In the genomic region with DNA sequence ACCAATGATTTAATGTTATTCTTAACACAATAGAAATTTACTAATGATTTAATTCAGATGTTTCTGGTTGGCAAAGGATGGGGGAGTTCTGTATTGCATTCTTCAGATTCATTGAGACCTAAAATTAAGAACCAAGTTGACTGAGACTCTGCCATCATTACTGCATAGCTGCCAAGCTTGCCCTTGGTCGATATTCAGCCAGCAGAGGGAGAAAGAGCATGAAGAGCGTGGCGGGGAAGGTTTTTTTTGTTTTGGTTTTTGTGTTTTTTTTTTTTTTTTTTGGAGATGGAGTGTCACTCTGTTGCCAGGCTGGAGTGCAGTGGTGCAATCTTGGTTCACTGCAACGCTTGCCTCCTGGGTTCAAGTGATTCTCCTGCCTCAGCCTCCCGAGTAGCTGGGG, we compare ENCODE assay signal across 28 cellular contexts.
A peak's percentile ranks its signal among the peaks of the same experiment; 100 is the strongest.
DNase-seq lines count a peak whose midpoint lies in the region; ATAC-seq and TF ChIP-seq lines count a peak whose summit lies in the region.
"Had no signal": no experiment of that assay in that cellular context is flagged by ENCODE, and none has a peak within 500 bp of the region (broad histone marks: within the 10 kb centered on the region; RNA-seq: fewer than 3 reads in every experiment).

No MANE protein-coding gene starts in this region.

- intact Hi-C loops in Panc1 (cut with micrococcal nuclease; ENCODE audit: unreplicated experiment) = no loop called here

- no peaks in the 10 kb centered on the region for H3K9me3 ChIP-seq in SK-N-SH
- H3K9me3 ChIP-seq in Panc1 (ENCODE audit: control insufficient read depth, insufficient read depth, low read depth, low read length) = no peaks in the 10 kb centered on the region
- H3K9me3 ChIP-seq: gastroesophageal sphincter, left lung, neutrophil, right lobe of liver, testis, uterus had no signal

- no peak for TF ChIP-seq EP300 in SK-N-SH (IDR thresholded peaks at IDR 0.05; ENCODE audit: borderline replicate concordance in 1 of 2, low read depth in 1 of 2, low read length in 1 of 2)

- no peaks in the 10 kb centered on the region for H4K20me1 ChIP-seq in SK-N-SH (ENCODE audit: insufficient read depth)

- H3K27ac ChIP-seq in SK-N-SH (ENCODE audit: low read depth in 2 of 2, low read length in 1 of 2) = no peak overlapping the region
- H3K27ac ChIP-seq in Panc1 (ENCODE audit: low read length) = no peak overlapping the region
- H3K27ac ChIP-seq: gastroesophageal sphincter, HL-60, left lung, neutrophil, right lobe of liver, testis, uterus had no signal

- TF ChIP-seq RAD21 in SK-N-SH (IDR thresholded peaks at IDR 0.05; ENCODE audit: low read length) = peak; percentile 38

- H3K9me2 ChIP-seq in SK-N-SH = no peaks in the 10 kb centered on the region

- no peak overlapping the region for H3K9ac ChIP-seq in SK-N-SH

- H3K4me1 ChIP-seq in SK-N-SH (ENCODE audit: control insufficient read depth in 1 of 2, insufficient read depth in 2 of 2, low read depth in 1 of 2, low read length in 1 of 2) (no peaks in the 10 kb centered on the region), Panc1 (ENCODE audit: control insufficient read depth, insufficient read depth, low read length) (no peaks in the 10 kb centered on the region)
- H3K4me1 ChIP-seq: gastroesophageal sphincter, left lung, right lobe of liver, testis, uterus had no signal

- no TSS peak for BruUV-seq in Panc1 (replicated peaks; lab: Mats Ljungman, UMichigan)

- no peak overlapping the region for H2AFZ ChIP-seq in SK-N-SH (ENCODE audit: low read depth)

- H3K27me3 ChIP-seq in SK-N-SH (ENCODE audit: insufficient read depth) (no peaks in the 10 kb centered on the region), Panc1 (ENCODE audit: control insufficient read depth, insufficient read depth, low read length) (peaks cover 2% of the 10 kb centered on the region; the same call in 1 of the 2 replicates)
- H3K27me3 ChIP-seq: gastroesophageal sphincter, left lung, neutrophil, right lobe of liver, testis, uterus had no signal

- H3K79me2 ChIP-seq in SK-N-SH (ENCODE audit: insufficient read depth) = no peaks in the 10 kb centered on the region

- POLR2A ChIA-PET in SK-N-SH (lab: Yijun Ruan, JAX) = no interaction called here
- POLR2A ChIA-PET in Panc1 (lab: Charles Lee) = no interaction called here

- H3K36me3 ChIP-seq in SK-N-SH (replicated peaks in 1 of 2; ENCODE audit: control insufficient read depth in 1 of 2, insufficient read depth in 2 of 2, low read length in 1 of 2) = no peaks in the 10 kb centered on the region
- H3K36me3 ChIP-seq in Panc1 (ENCODE audit: control insufficient read depth, insufficient read depth, low read length) = no peaks in the 10 kb centered on the region
- H3K36me3 ChIP-seq: gastroesophageal sphincter, left lung, neutrophil, right lobe of liver, uterus had no signal

- CTCF ChIA-PET in SK-N-SH (lab: Yijun Ruan, JAX) = interaction anchor here (1.0 kb wide), 1 partner anchor 17 kb away, joined by 3 read pairs; no protein-coding TSS in a partner anchor
- CTCF ChIA-PET in Panc1 (lab: Charles Lee) = interaction anchor here (0.7 kb wide), 1 partner anchor 868 kb away, joined by 3 read pairs; no protein-coding TSS in a partner anchor

- no peak overlapping the region for H3K4me2 ChIP-seq in SK-N-SH

- in situ Hi-C loops in Panc1 (cut with HindIII; ENCODE audit: low pct_unique_long_range_greater_than_20kb, low sequenced_read_pairs) = no loop called here

- H3K4me3 ChIP-seq in SK-N-SH (ENCODE audit: low read depth in 2 of 2, low read length in 1 of 2) (no peak overlapping the region), Panc1 (ENCODE audit: low read depth in 2 of 2, low read length in 2 of 2) (no peak overlapping the region), epithelial cell of proximal tubule (ENCODE audit: low read depth, low read length) (no peak overlapping the region)
- H3K4me3 ChIP-seq: gastroesophageal sphincter, left lung, right lobe of liver, testis, uterus had no signal

- 8% methylated on average over 5 of the region's 5 CpGs for WGBS in SK-N-SH (ENCODE audit: low lambda C conversion rate)

- no peak for DNase-seq in SK-N-SH
- DNase-seq in Panc1 (ENCODE audit: low read depth, low spot score) = no peak
- no peak for DNase-seq in epithelial cell of proximal tubule (ENCODE audit: low read depth)
- DNase-seq in stimulated activated CD4-positive, alpha-beta T cell treated with anti-CD3 and anti-CD28 coated beads, Interleukin-4, amount 100 ng/mL, for 4 hours = no peak
- DNase-seq: activated CD4-positive, alpha-beta T cell treated with anti-CD3 and anti-CD28 coated beads for 36 hours; activated effector memory CD4-positive, alpha-beta T cell treated with Interleukin-2 at 50 U/mL for 16 hours; AML-193; aorta; CD4-positive, alpha-beta memory T cell; dermis blood vessel endothelial cell; hippocampal formation; Kasumi-1; left lung; mesenchymal stem cell; NCI-H1048; NCI-H1694; NCI-H524 treated with DMSO at 0.1 percent for 48 hours; right lobe of liver; stimulated activated naive CD4-positive, alpha-beta T cell treated with Interleukin-2 at 50 U/mL for 16 hours; testis; uterus had no signal

- no peaks in the 10 kb centered on the region for H3F3A ChIP-seq in SK-N-SH (replicated peaks; ENCODE audit: insufficient read depth)

- TF ChIP-seq CTCF in SK-N-SH (IDR thresholded peaks at IDR 0.05) = no peak
- peak; percentile 28; the same call in 1 of the 2 replicates for TF ChIP-seq CTCF in Panc1 (IDR thresholded peaks at IDR 0.05)
- TF ChIP-seq CTCF in epithelial cell of proximal tubule (conservative IDR thresholded peaks at IDR 0.05; ENCODE audit: low read depth, low read length) = peak; percentile 21

- ATAC-seq in SK-N-SH treated with all-trans-retinoic acid at 6 μM for 48 hours (no peak), Panc1 (no peak), HG03175 (IDR thresholded peaks at IDR 0.05; ENCODE audit: unreplicated experiment) (no peak), HG03045 (IDR thresholded peaks at IDR 0.05; ENCODE audit: unreplicated experiment) (no peak), HG03571 (IDR thresholded peaks at IDR 0.05; ENCODE audit: unreplicated experiment) (no peak)
- ATAC-seq: activated CD4-positive, alpha-beta T cell treated with anti-CD3 and anti-CD28 coated beads for 36 hours; gastroesophageal sphincter; left lung; right lobe of liver had no signal

TF ChIP-seq in SK-N-SH, 30 proteins besides CTCF, POLR2A, EP300 and RAD21:
- TF ChIP-seq JUND (IDR thresholded peaks at IDR 0.05) (no peak), USF2 (IDR thresholded peaks at IDR 0.05; ENCODE audit: borderline replicate concordance, low read depth, low read length) (no peak), TEAD4 (IDR thresholded peaks at IDR 0.05; ENCODE audit: borderline replicate concordance, insufficient read depth) (no peak), EZH2phosphoT487 (IDR thresholded peaks at IDR 0.05; ENCODE audit: borderline replicate concordance, low read depth) (no peak), SMC3 (IDR thresholded peaks at IDR 0.05; ENCODE audit: low read depth, low read length) (peak; percentile 11; the same call in 1 of the 2 replicates), USF1 (IDR thresholded peaks at IDR 0.05; ENCODE audit: borderline replicate concordance, low read depth) (no peak)
- TF ChIP-seq, protein P1, sequence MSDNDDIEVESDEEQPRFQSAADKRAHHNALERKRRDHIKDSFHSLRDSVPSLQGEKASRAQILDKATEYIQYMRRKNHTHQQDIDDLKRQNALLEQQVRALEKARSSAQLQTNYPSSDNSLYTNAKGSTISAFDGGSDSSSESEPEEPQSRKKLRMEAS (IDR thresholded peaks at IDR 0.05; ENCODE audit: low read depth) = no peak

TF ChIP-seq in SK-N-SH treated with all-trans-retinoic acid at 6 μM for 48 hours, 23 proteins besides CTCF, POLR2A, EP300 and RAD21:
- TF ChIP-seq RARB (CRISPR knock-in tag; IDR thresholded peaks at IDR 0.05) (no peak), ZFP30 (CRISPR knock-in tag; IDR thresholded peaks at IDR 0.05) (no peak), ZFP3 (CRISPR knock-in tag; IDR thresholded peaks at IDR 0.05) (no peak), SNAI2 (CRISPR knock-in tag; IDR thresholded peaks at IDR 0.05) (no peak), OSR1 (CRISPR knock-in tag; IDR thresholded peaks at IDR 0.05) (no peak), TCF4 (CRISPR knock-in tag; IDR thresholded peaks at IDR 0.05; ENCODE audit: borderline replicate concordance) (no peak), ZNF565 (CRISPR knock-in tag; conservative IDR thresholded peaks at IDR 0.05; ENCODE audit: low read depth) (no peak), ARNTL (CRISPR knock-in tag; IDR thresholded peaks at IDR 0.05; ENCODE audit: borderline replicate concordance, low read depth) (no peak), CREB5 (CRISPR knock-in tag; IDR thresholded peaks at IDR 0.05; ENCODE audit: low read depth) (no peak), GLIS3 (CRISPR knock-in tag; IDR thresholded peaks at IDR 0.05) (no peak), BACH2 (CRISPR knock-in tag; IDR thresholded peaks at IDR 0.05; ENCODE audit: borderline replicate concordance) (no peak), ZC3H10 (CRISPR knock-in tag; IDR thresholded peaks at IDR 0.05) (no peak), TOX (CRISPR knock-in tag; IDR thresholded peaks at IDR 0.05; ENCODE audit: borderline replicate concordance) (no peak)
- TF ChIP-seq, protein P2, sequence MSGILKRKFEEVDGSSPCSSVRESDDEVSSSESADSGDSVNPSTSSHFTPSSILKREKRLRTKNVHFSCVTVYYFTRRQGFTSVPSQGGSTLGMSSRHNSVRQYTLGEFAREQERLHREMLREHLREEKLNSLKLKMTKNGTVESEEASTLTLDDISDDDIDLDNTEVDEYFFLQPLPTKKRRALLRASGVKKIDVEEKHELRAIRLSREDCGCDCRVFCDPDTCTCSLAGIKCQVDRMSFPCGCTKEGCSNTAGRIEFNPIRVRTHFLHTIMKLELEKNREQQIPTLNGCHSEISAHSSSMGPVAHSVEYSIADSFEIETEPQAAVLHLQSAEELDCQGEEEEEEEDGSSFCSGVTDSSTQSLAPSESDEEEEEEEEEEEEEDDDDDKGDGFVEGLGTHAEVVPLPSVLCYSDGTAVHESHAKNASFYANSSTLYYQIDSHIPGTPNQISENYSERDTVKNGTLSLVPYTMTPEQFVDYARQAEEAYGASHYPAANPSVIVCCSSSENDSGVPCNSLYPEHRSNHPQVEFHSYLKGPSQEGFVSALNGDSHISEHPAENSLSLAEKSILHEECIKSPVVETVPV (CRISPR knock-in tag; IDR thresholded peaks at IDR 0.05) = no peak
